6 cellular contexts compared by ENCODE assay signal in the genomic region with DNA sequence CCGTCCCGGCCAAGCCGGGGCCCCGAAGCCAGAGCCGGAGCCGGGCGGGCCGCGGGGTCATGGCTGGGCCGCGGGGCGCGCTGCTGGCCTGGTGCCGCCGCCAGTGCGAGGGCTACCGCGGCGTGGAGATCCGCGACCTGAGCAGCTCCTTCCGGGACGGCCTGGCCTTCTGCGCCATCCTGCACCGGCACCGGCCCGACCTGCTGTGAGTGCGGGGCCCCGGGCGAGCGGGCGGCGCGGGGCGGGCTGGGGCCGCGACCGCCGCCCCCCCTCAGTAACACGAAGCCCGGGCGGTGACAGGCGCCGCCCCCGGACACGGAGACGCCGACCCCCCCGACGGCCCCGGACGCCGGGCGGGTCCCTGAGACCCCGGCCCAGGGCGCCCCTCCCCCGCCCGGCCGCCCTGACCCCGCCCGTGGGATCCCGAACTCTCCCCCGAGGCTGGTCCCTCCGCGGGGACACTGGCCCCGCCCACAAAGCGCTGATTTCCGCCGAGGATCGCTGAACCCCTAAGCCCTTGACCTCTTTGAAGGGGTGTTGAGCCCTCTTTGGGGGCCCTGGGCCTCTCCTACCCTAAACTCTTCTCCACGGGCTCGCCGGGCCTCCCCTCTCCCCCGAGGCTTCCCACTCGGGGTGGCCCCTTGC. TPM values are rescaled to one million over a fixed set of nuclear protein-coding genes. Genes with fewer than 3 reads are reported as not detected.
DNase-seq lines count a peak whose midpoint lies in the region; ATAC-seq and TF ChIP-seq lines count a peak whose summit lies in the region.

No MANE protein-coding gene starts in this region.

- peak in 1 of 4 donors; percentile 31 for DNase-seq in body of pancreas
- peak; percentile 56 for DNase-seq in nephron progenitor cell
- DNase-seq in NCI-H524 treated with DMSO at 0.1 percent for 48 hours (lab: John Stamatoyannopoulos, UW) = no peak

- intact Hi-C loops in body of pancreas (cut with DNase I) = no loop called here

- TF ChIP-seq CTCF in body of pancreas (IDR thresholded peaks at IDR 0.05) (peak in 1 of 7 experiments; percentile 1), nephron progenitor cell (IDR thresholded peaks at IDR 0.05) (no peak)

- no peaks in the 10 kb centered on the region for H3K27me3 ChIP-seq in body of pancreas

- TF ChIP-seq RAD21 in Ishikawa (IDR thresholded peaks at IDR 0.05; ENCODE audit: low read depth) = no peak

- ATAC-seq in GM18909 (IDR thresholded peaks at IDR 0.05; ENCODE audit: poor library complexity, unreplicated experiment) = peak; percentile 21
- ATAC-seq in body of pancreas = peak; percentile 39
- no peak for ATAC-seq in HG03039 (IDR thresholded peaks at IDR 0.05; ENCODE audit: unreplicated experiment)

- H3K27ac Mint-ChIP-seq in nephron progenitor cell = no peak overlapping the region

- H3K36me3 ChIP-seq in body of pancreas (replicated peaks in 1 of 2; ENCODE audit: insufficient read depth in 1 of 2, low read depth in 2 of 2) = no peaks in the 10 kb centered on the region

- peak overlapping the region; percentile 83 for H3K4me3 Mint-ChIP-seq in nephron progenitor cell

- TF ChIP-seq EP300 in Ishikawa (IDR thresholded peaks at IDR 0.05; ENCODE audit: borderline replicate concordance) = no peak

- peak overlapping the region; percentile 54 to 62 for H3K4me3 ChIP-seq in body of pancreas

- 0% methylated on average over 10 of the region's 75 CpGs for WGBS in body of pancreas, 2 donors

- no peak for TF ChIP-seq POLR2A in body of pancreas (IDR thresholded peaks at IDR 0.05)

- no peaks in the 10 kb centered on the region for H3K9me3 ChIP-seq in body of pancreas

- H3K9me3 Mint-ChIP-seq in nephron progenitor cell = no peaks in the 10 kb centered on the region

- H3K4me1 ChIP-seq in body of pancreas = peaks cover 29% of the 10 kb centered on the region

- H3K27me3 Mint-ChIP-seq in nephron progenitor cell (ENCODE audit: low read depth, poor library complexity) = no peaks in the 10 kb centered on the region

- peaks cover 49% of the 10 kb centered on the region for H3K4me1 Mint-ChIP-seq in nephron progenitor cell

- peak overlapping the region; percentile 25 to 79 (median 78) for H3K27ac ChIP-seq in body of pancreas

- peaks cover 10% of the 10 kb centered on the region for H3K36me3 Mint-ChIP-seq in nephron progenitor cell (ENCODE audit: low read depth)

TF ChIP-seq in Ishikawa, 13 proteins besides CTCF, POLR2A, EP300 and RAD21:
- TF ChIP-seq ZBTB7A (IDR thresholded peaks at IDR 0.05; ENCODE audit: low read depth) (peak; percentile 59; the same call in 1 of the 2 replicates), CREB1 (IDR thresholded peaks at IDR 0.05; ENCODE audit: low read depth) (no peak)
TF ChIP-seq in Ishikawa: peak in this region for 1.

RNA-seq across cellular contexts. Expression of gene MICALL1, which starts 0.4 kb away (rescaled TPM):
- 10 to 100 TPM; 19.2 to 34.9 TPM for total RNA-seq in body of pancreas

RNA-seq across cellular contexts. Expression of gene C22orf23, which starts 46.9 kb away (rescaled TPM):
- total RNA-seq in body of pancreas = not detected

RNA-seq across cellular contexts. Expression of gene POLR2F, which starts 47.0 kb away (rescaled TPM):
- 100 to 1,000 TPM in 1 of 2 donors, 10 to 100 TPM in 1; 43.8 to 119 TPM for total RNA-seq in body of pancreas

RNA-seq across cellular contexts. Expression of gene EIF3L, which starts 57.3 kb away (rescaled TPM):
- 100 to 1,000 TPM; 139 to 230 TPM for total RNA-seq in body of pancreas
